In the genomic region with DNA sequence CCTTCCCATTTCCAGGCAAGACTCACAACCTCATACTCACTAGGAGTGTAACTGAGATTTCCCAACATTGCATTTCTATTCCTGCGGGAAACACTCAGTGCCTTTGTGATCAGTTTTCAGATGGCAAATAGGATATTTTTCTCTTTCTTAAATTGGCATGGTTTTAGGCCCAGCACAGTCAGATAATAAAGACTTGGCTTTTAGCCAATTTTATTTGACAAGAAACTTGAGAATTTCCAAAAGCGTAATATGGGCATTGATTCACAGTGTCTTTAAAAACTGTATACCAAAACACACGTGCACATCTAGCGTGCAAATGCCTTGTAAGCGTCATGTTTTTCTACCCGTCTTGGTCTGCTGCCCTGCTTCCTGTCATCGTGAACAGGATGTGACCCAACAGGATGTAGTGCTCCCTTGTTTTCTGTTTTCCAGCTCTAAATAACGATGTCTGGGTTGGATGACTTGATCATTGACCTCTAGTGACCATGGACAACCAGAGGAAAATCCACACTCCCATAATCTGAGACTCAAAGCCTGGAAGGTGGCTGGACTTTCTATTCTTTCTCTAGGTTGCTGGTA, we compare ENCODE assay signal across 1 cellular context.
TF ChIP-seq lines count a peak whose summit lies in the region.

No MANE protein-coding gene starts in this region.

TF ChIP-seq in endothelial cell of umbilical vein, 7 proteins besides CTCF, POLR2A, EP300 and RAD21 (continued from another document):
- TF ChIP-seq POLR2AphosphoS5 (IDR thresholded peaks at IDR 0.05; ENCODE audit: insufficient read depth, low read depth, low read length) (peak; percentile 90), EZH2 (IDR thresholded peaks at IDR 0.05; ENCODE audit: borderline replicate concordance, low read depth, low read length, severe bottlenecking) (no peak), MYC (IDR thresholded peaks at IDR 0.05; ENCODE audit: low read depth, low read length) (peak; percentile 91)
- TF ChIP-seq, protein P1, sequence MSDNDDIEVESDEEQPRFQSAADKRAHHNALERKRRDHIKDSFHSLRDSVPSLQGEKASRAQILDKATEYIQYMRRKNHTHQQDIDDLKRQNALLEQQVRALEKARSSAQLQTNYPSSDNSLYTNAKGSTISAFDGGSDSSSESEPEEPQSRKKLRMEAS (IDR thresholded peaks at IDR 0.05; ENCODE audit: insufficient read depth, insufficient read length): peak; percentile 76
